15 cellular contexts compared by ENCODE assay signal in genomic region chr3:8755564-8756237, GRCh38. TPM values are rescaled to one million over a fixed set of nuclear protein-coding genes. Genes with fewer than 3 reads are reported as not detected.
DNase-seq lines count a peak whose midpoint lies in the region; ATAC-seq and TF ChIP-seq lines count a peak whose summit lies in the region.
"Had no signal": no experiment of that assay in that cellular context is flagged by ENCODE, and none has a peak within 500 bp of the region (broad histone marks: within the 10 kb centered on the region; RNA-seq: fewer than 3 reads in every experiment).

No MANE protein-coding gene starts in this region.

- H3K4me1 Mint-ChIP-seq in neural crest cell = peaks cover 5% of the 10 kb centered on the region

- H3K9me3 ChIP-seq in MM.1S (replicated peaks; ENCODE audit: insufficient read depth, low read length) = no peaks in the 10 kb centered on the region

- H3K36me3 ChIP-seq in MM.1S (replicated peaks; ENCODE audit: insufficient read depth, low read length) = no peaks in the 10 kb centered on the region

- H3K27me3 ChIP-seq in MM.1S (replicated peaks; ENCODE audit: insufficient read depth, low read length) = no peaks in the 10 kb centered on the region

- no peak overlapping the region for H3K27ac ChIP-seq in MM.1S (ENCODE audit: low read length)

- H2AFZ ChIP-seq in MM.1S (ENCODE audit: low read length) = no peak overlapping the region

- H3K36me3 Mint-ChIP-seq in neural crest cell (ENCODE audit: low read depth) = peaks cover 6% of the 10 kb centered on the region

- H3K4me3 ChIP-seq in MM.1S (ENCODE audit: low read length) = no peak overlapping the region

- H3K79me2 ChIP-seq in MM.1S (ENCODE audit: low read length) = no peaks in the 10 kb centered on the region

- H3F3A ChIP-seq in MM.1S (ENCODE audit: insufficient read depth, low read length) = no peaks in the 10 kb centered on the region

- H3K9me2 ChIP-seq in MM.1S (replicated peaks; ENCODE audit: insufficient read depth, low read length) = no peaks in the 10 kb centered on the region

- no peak overlapping the region for H3K9ac ChIP-seq in MM.1S (ENCODE audit: low read length)

- no peaks in the 10 kb centered on the region for H3K4me1 ChIP-seq in MM.1S (ENCODE audit: low read length)

- no peaks in the 10 kb centered on the region for H3K9me3 Mint-ChIP-seq in neural crest cell

- H3K4me2 ChIP-seq in MM.1S (ENCODE audit: low read depth, low read length) = no peak overlapping the region

- H4K20me1 ChIP-seq in MM.1S (ENCODE audit: insufficient read depth, low read length) = no peaks in the 10 kb centered on the region

- no peaks in the 10 kb centered on the region for H3K27me3 Mint-ChIP-seq in neural crest cell (ENCODE audit: low read depth)

- TF ChIP-seq CTCF in MM.1S (IDR thresholded peaks at IDR 0.05; ENCODE audit: low read length) (0 out of 2 replicates have a peak, but pooled peaks have one; percentile 5), neural crest cell (conservative IDR thresholded peaks at IDR 0.05) (peak; percentile 48)

- no peak overlapping the region for H3K4me3 Mint-ChIP-seq in neural crest cell

- DNase-seq in DMS 273 (lab: John Stamatoyannopoulos, UW; ENCODE audit: unreplicated experiment) (peak; percentile 29), DMS 273 treated with DMSO at 0.1 percent for 48 hours (lab: John Stamatoyannopoulos, UW) (no peak), MM.1S (no peak), cerebellar cortex (ENCODE audit: low spot score) (peak; percentile 3), neural crest cell (ENCODE audit: low read depth, low spot score) (no peak), NCI-H128 (lab: John Stamatoyannopoulos, UW; ENCODE audit: unreplicated experiment) (no peak), left colon (no peak)
- DNase-seq: activated CD8-positive, alpha-beta memory T cell treated with anti-CD3 and anti-CD28 coated beads, Interleukin-2, amount 50 U/mL, for 4 hours; aorta; KG1; NCI-H748 treated with DMSO at 0.1 percent for 48 hours had no signal

- ATAC-seq in GM21576 (IDR thresholded peaks at IDR 0.05; ENCODE audit: unreplicated experiment) (no peak), left colon (no peak)

- intact Hi-C loops in left colon (cut with DNase I, micrococcal nuclease) = no loop called here

- H3K27ac Mint-ChIP-seq in neural crest cell (ENCODE audit: unreplicated experiment) = no peak overlapping the region

RNA-seq across cellular contexts. Expression of gene OXTR, which starts 13.7 kb away (rescaled TPM):
- total RNA-seq in neural crest cell (5.3 and 7.9 TPM in 2 replicates), left colon (under 1 TPM; 0.76 to 0.81 TPM)

RNA-seq across cellular contexts. Expression of gene CAV3, which starts 22.1 kb away (rescaled TPM):
- total RNA-seq in neural crest cell (not detected in 2 replicates), left colon (not detected)
- total RNA-seq: A172; aorta; mononuclear cell; T-helper 2 cell treated with Interferon-gamma antibody and Interleukin-4, amounts not matched to agents 100 ng/mL and 5 ng/mL, for 36 hours had no signal

Comparison
In these comparisons a context has a peak if more than half of its experiments do, and no peak if none do; other contexts are left out.
1. DNase-seq: peak in DMS 273 (single experiment) and cerebellar cortex (single experiment); none in DMS 273 treated with DMSO at 0.1 percent for 48 hours (single experiment), MM.1S (single experiment), neural crest cell (single experiment), NCI-H128 (single experiment) and left colon (0 of 2).